25 cellular contexts compared by ENCODE assay signal in the genomic region with DNA sequence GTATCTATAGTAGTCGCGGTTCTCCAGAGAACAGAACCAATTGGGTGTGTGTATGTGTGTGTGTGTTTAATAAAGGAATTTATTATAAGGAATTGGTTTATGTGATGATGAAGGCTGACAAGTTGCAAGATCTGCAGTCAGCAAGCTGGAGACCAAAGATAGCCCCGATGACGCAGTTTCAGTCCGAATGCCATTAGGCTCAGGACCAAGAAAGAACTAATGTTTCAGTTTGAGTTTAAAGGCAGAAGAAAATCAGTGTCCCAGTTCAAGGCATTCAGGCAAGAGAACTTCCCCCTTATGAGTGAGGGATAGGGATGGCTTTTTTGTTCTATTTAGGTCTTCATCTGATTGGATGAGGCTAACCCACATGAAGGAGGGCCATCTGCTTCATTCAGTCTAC.
"Had no signal": no experiment of that assay in that cellular context is flagged by ENCODE, and none has a peak within 500 bp of the region (broad histone marks: within the 10 kb centered on the region; RNA-seq: fewer than 3 reads in every experiment).

No MANE protein-coding gene starts in this region.

- H3K36me3 ChIP-seq: MG63 had no signal

- H3K27me3 Mint-ChIP-seq: T-cell had no signal

- H3K4me3 Mint-ChIP-seq: T-cell had no signal

- H3K4me2 ChIP-seq: SK-N-SH had no signal

- H3K27ac Mint-ChIP-seq: T-cell had no signal

- ATAC-seq: HepG2, Panc1, PC-3, T-cell had no signal

- H3K36me3 Mint-ChIP-seq: T-cell had no signal

- H3K9ac ChIP-seq: SK-N-SH had no signal

- DNase-seq: IMR-90; Karpas-422; KG1; MG63; NCI-H1092; NCI-H1105 treated with DMSO at 0.1 percent for 48 hours; NCI-H1436 treated with DMSO at 0.1 percent for 48 hours; NCI-H1694; NCI-H1930; NCI-H2081; NCI-H2107; NCI-H2171; NCI-H226; NCI-H446 treated with DMSO at 0.1 percent for 48 hours; NCI-H510A treated with DMSO at 0.1 percent for 48 hours; NCI-H526; NK-92 treated with Interleukin-12 subunit alpha and Interleukin-12 subunit beta, amount 100 ng/mL, for 24 hours; PC-3; SHP77; SK-N-SH; SW 1271; T-cell had no signal

- H3K27ac ChIP-seq: RWPE1 had no signal

- H3K9me3 ChIP-seq: MG63, SK-N-SH had no signal

- H3K9me2 ChIP-seq: SK-N-SH had no signal

- H3K4me1 Mint-ChIP-seq: T-cell had no signal

- H3K27me3 ChIP-seq: MG63 had no signal

- H3K4me3 ChIP-seq: MG63 had no signal
